ENCODE assay signal across 12 cellular contexts in the genomic region with DNA sequence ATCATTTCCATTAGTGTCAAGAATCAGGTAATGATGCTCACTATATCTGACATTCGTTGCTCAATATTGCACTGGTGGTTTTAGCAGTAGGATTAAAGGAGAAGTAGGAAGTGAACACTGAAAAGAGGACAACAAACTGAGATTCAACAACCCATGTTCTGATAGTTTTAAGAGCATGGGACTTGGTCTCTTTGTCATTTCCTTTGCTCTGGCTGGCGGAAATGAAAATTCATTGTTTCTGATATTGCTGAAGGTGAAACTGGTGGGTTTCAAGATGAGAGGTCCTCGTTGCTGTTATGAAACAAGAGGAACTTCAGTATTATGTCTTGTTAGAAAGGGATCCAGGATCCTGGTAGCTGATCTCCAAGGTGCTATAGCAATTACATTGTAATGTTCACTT.
A peak's percentile ranks its signal among the peaks of the same experiment; 100 is the strongest.
DNase-seq lines count a peak whose midpoint lies in the region; ATAC-seq and TF ChIP-seq lines count a peak whose summit lies in the region.
"Had no signal": no experiment of that assay in that cellular context is flagged by ENCODE, and none has a peak within 500 bp of the region (broad histone marks: within the 10 kb centered on the region; RNA-seq: fewer than 3 reads in every experiment).

No MANE protein-coding gene starts in this region.

- intact Hi-C loops in mammary epithelial cell (cut with micrococcal nuclease), result no loop called here

- H4K20me1 ChIP-seq in mammary epithelial cell (ENCODE audit: insufficient read depth, low read length), result no peaks in the 10 kb centered on the region

- H3K27me3 ChIP-seq in GM06990 (replicated peaks; ENCODE audit: control insufficient read depth, insufficient read depth, low read length), result no peaks in the 10 kb centered on the region
- H3K27me3 ChIP-seq in mammary epithelial cell (ENCODE audit: insufficient read depth, low read length), result no peaks in the 10 kb centered on the region
- H3K27me3 ChIP-seq in WERI-Rb-1 (ENCODE audit: insufficient read depth, low read depth, severe bottlenecking), result no peaks in the 10 kb centered on the region

- in situ Hi-C loops in KBM-7 (cut with MboI; ENCODE audit: low pct_unique_long_range_greater_than_20kb, low sequenced_read_pairs), result no loop called here
- in situ Hi-C loops in mammary epithelial cell (cut with MboI; ENCODE audit: low sequenced_read_pairs in 2 of 2), result no loop called here

- ATAC-seq in GM18873 (IDR thresholded peaks at IDR 0.05; ENCODE audit: low FRiP score, unreplicated experiment), result peak; percentile 60
- ATAC-seq in HG02642 (IDR thresholded peaks at IDR 0.05; ENCODE audit: poor library complexity, unreplicated experiment), result peak; percentile 59
- ATAC-seq: activated CD8-positive, alpha-beta memory T cell treated with anti-CD3 and anti-CD28 coated beads, Interleukin-2, amount 10 ng/mL, durations not matched to agents 7 days and 5 days; effector memory CD8-positive, alpha-beta T cell had no signal

- no peaks in the 10 kb centered on the region for H3K4me1 ChIP-seq in mammary epithelial cell (ENCODE audit: insufficient read depth, low read length)

- H3K4me3 ChIP-seq in GM06990 (replicated peaks; ENCODE audit: low read depth, low read length) (no peak overlapping the region), mammary epithelial cell (replicated peaks in 1 of 3; ENCODE audit: insufficient read depth in 1 of 3, low read depth in 2 of 3, low read length in 3 of 3) (no peak overlapping the region), WERI-Rb-1 (ENCODE audit: low read depth, low read length) (no peak overlapping the region)
- H3K4me3 ChIP-seq: lung had no signal

- H3K36me3 Mint-ChIP-seq in chondrocyte (ENCODE audit: low read depth), result no peaks in the 10 kb centered on the region
- H3K36me3 Mint-ChIP-seq: activated CD8-positive, alpha-beta memory T cell treated with anti-CD3 and anti-CD28 coated beads, Interleukin-2, amount 10 ng/mL, durations not matched to agents 7 days and 5 days had no signal

- peaks cover 3% of the 10 kb centered on the region for H3K9me3 Mint-ChIP-seq in chondrocyte (ENCODE audit: low read depth)
- H3K9me3 Mint-ChIP-seq: effector memory CD8-positive, alpha-beta T cell had no signal

- no peaks in the 10 kb centered on the region for H3K9me3 ChIP-seq in mammary epithelial cell (replicated peaks; ENCODE audit: insufficient read depth, low read length)
- no peaks in the 10 kb centered on the region for H3K9me3 ChIP-seq in WERI-Rb-1 (ENCODE audit: severe bottlenecking)

- H3K36me3 ChIP-seq in GM06990 (ENCODE audit: control insufficient read depth, insufficient read depth, low read length), result no peaks in the 10 kb centered on the region
- H3K36me3 ChIP-seq in mammary epithelial cell (ENCODE audit: insufficient read depth, low read length), result no peaks in the 10 kb centered on the region
- no peaks in the 10 kb centered on the region for H3K36me3 ChIP-seq in WERI-Rb-1

- no peak overlapping the region for H3K9ac ChIP-seq in mammary epithelial cell (ENCODE audit: insufficient read depth, low read length)

- no TSS peak for BruUV-seq in mammary epithelial cell (replicated peaks; lab: Mats Ljungman, UMichigan)

- peak; percentile 32 for DNase-seq in GM06990 (ENCODE audit: extremely low read depth, insufficient read length)
- DNase-seq in KBM-7, result peak; percentile 8
- no peak for DNase-seq in chondrocyte (ENCODE audit: low spot score)
- no peak for DNase-seq in mammary epithelial cell
- DNase-seq in WERI-Rb-1, result no peak
- DNase-seq in NCI-H187 treated with DMSO at 0.1 percent for 48 hours (lab: John Stamatoyannopoulos, UW), result no peak
- DNase-seq: activated CD8-positive, alpha-beta memory T cell treated with anti-CD3 and anti-CD28 coated beads, Interleukin-2, amount 10 ng/mL, durations not matched to agents 7 days and 5 days; aorta; effector memory CD8-positive, alpha-beta T cell had no signal

- H3K4me3 Mint-ChIP-seq in chondrocyte (ENCODE audit: unreplicated experiment), result no peak overlapping the region
- H3K4me3 Mint-ChIP-seq: activated CD8-positive, alpha-beta memory T cell treated with anti-CD3 and anti-CD28 coated beads, Interleukin-2, amount 10 ng/mL, durations not matched to agents 7 days and 5 days; effector memory CD8-positive, alpha-beta T cell had no signal

- dilution Hi-C loops in mammary epithelial cell (cut with HindIII; ENCODE audit: low sequenced_read_pairs), result no loop called here

- no peak overlapping the region for H3K4me2 ChIP-seq in mammary epithelial cell (ENCODE audit: insufficient read depth, low read depth, low read length)

- 59% methylated on average over 3 of the region's 3 CpGs for WGBS in mammary epithelial cell (ENCODE audit: low coverage, missing lambda C conversion rate)

- H3K4me1 Mint-ChIP-seq in chondrocyte (ENCODE audit: low read depth), result no peaks in the 10 kb centered on the region

- TF ChIP-seq CTCF in GM06990 (IDR thresholded peaks at IDR 0.05; ENCODE audit: insufficient read depth, low read length, poor library complexity, severe bottlenecking) (no peak), chondrocyte (IDR thresholded peaks at IDR 0.05) (no peak), mammary epithelial cell (conservative IDR thresholded peaks at IDR 0.05 in 1 of 2, IDR thresholded peaks at IDR 0.05 in 1 of 2; ENCODE audit: extremely low read depth in 1 of 2, insufficient read depth in 1 of 2, low read depth in 1 of 2, low read length in 2 of 2) (no peak), WERI-Rb-1 (IDR thresholded peaks at IDR 0.05; ENCODE audit: low read depth, low read length) (no peak)

- H3K27ac Mint-ChIP-seq in chondrocyte (ENCODE audit: unreplicated experiment), result no peak overlapping the region
- H3K27ac Mint-ChIP-seq: activated CD8-positive, alpha-beta memory T cell treated with anti-CD3 and anti-CD28 coated beads, Interleukin-2, amount 10 ng/mL, durations not matched to agents 7 days and 5 days; effector memory CD8-positive, alpha-beta T cell had no signal

- no peak overlapping the region for H2AFZ ChIP-seq in mammary epithelial cell (ENCODE audit: low read depth, low read length)

- H3K27ac ChIP-seq in mammary epithelial cell (ENCODE audit: insufficient read depth, low read depth, low read length) (no peak overlapping the region), WERI-Rb-1 (no peak overlapping the region)

- CTCF ChIA-PET in mammary epithelial cell (lab: Charles Lee; ENCODE audit: low non-redundant PET), result no interaction called here

- no peaks in the 10 kb centered on the region for H3K79me2 ChIP-seq in mammary epithelial cell (ENCODE audit: insufficient read depth, low read length)

- H3K27me3 Mint-ChIP-seq in chondrocyte (ENCODE audit: low read depth), result no peaks in the 10 kb centered on the region

Comparison
In these comparisons a context has a peak if more than half of its experiments do, and no peak if none do; other contexts are left out.
1. DNase-seq: peak in GM06990 (single experiment) and KBM-7 (single experiment); none in chondrocyte (single experiment), mammary epithelial cell (single experiment), WERI-Rb-1 (single experiment) and NCI-H187 treated with DMSO at 0.1 percent for 48 hours (single experiment).